Comparison of ENCODE assay signal across 14 cellular contexts in the genomic region with DNA sequence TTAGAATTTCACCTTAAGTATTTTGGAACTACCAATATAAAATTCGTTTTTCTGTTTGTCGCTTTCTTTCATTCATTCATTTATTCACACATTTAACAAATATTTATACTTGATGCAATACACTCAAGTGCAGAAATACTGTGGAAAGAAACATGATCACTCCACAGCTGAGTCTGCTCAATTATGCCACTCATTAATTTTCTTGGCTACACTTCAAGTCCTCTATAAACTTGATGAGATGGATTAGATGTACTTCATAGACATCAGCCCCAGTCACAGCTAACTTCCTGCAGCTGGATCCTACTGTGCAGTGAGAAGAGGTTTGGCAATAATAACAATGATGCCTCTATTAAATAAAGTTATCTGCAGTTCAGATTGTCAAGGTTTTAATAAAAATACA.
A peak's percentile ranks its signal among the peaks of the same experiment; 100 is the strongest.
DNase-seq lines count a peak whose midpoint lies in the region; ATAC-seq and TF ChIP-seq lines count a peak whose summit lies in the region.
"Had no signal": no experiment of that assay in that cellular context is flagged by ENCODE, and none has a peak within 500 bp of the region (broad histone marks: within the 10 kb centered on the region; RNA-seq: fewer than 3 reads in every experiment).

No MANE protein-coding gene starts in this region.

- no peak overlapping the region for H3K4me3 ChIP-seq in IMR-90 (ENCODE audit: insufficient read depth, low read depth, low read length)
- no peak overlapping the region for H3K4me3 ChIP-seq in foreskin fibroblast (ENCODE audit: low read depth in 1 of 2, low read length in 2 of 2)
- H3K4me3 ChIP-seq in mesendoderm (ENCODE audit: low read length), result no peak overlapping the region
- H3K4me3 ChIP-seq: esophagus squamous epithelium had no signal

- H3K14ac ChIP-seq in IMR-90 (replicated peaks; ENCODE audit: low read depth, low read length), result no peak overlapping the region

- H3K27ac ChIP-seq in IMR-90 (ENCODE audit: insufficient read depth, low read length) (no peak overlapping the region), mesendoderm (ENCODE audit: low read depth, low read length) (no peak overlapping the region)
- H3K27ac ChIP-seq: esophagus squamous epithelium had no signal

- H3K36me3 ChIP-seq in IMR-90 (ENCODE audit: control insufficient read depth, insufficient read depth, low read length) (peaks cover 3% of the 10 kb centered on the region), mesendoderm (ENCODE audit: control insufficient read depth, insufficient read depth, low read length) (no peaks in the 10 kb centered on the region)

- H3K4ac ChIP-seq in IMR-90 (ENCODE audit: low read depth, low read length) (no peak overlapping the region), mesendoderm (ENCODE audit: low read depth, low read length) (no peak overlapping the region)

- dilution Hi-C loops in IMR-90 (cut with HindIII; ENCODE audit: low sequenced_read_pairs, unreplicated experiment), result no loop called here

- DNase-seq in Ammon's horn (ENCODE audit: low spot score), result peak; percentile 9
- peak; percentile 43 for DNase-seq in IMR-90
- DNase-seq in NCI-H446 treated with DMSO at 0.1 percent for 48 hours (lab: John Stamatoyannopoulos, UW), result peak; percentile 66
- DNase-seq in foreskin fibroblast, result peak; percentile 71 to 80
- no peak for DNase-seq in stimulated activated naive CD4-positive, alpha-beta T cell treated with Interleukin-2 at 50 U/mL for 16 hours (lab: John Stamatoyannopoulos, UW)
- no peak for DNase-seq in mesendoderm
- DNase-seq: activated naive CD4-positive, alpha-beta T cell treated with anti-CD3 and anti-CD28 coated beads, Interleukin-2, amount 10 ng/mL, durations not matched to agents 7 days and 5 days; esophagus squamous epithelium; H9; NCI-H1930; stimulated activated CD4-positive, alpha-beta T cell treated with anti-CD3 and anti-CD28 coated beads, Interleukin-4, amount 100 ng/mL, for 1 hour had no signal

- H3K27me3 ChIP-seq in IMR-90 (ENCODE audit: control insufficient read depth, insufficient read depth, low read length) (no peaks in the 10 kb centered on the region), mesendoderm (ENCODE audit: insufficient read depth, low read length, poor library complexity) (no peaks in the 10 kb centered on the region)
- H3K27me3 ChIP-seq: esophagus squamous epithelium had no signal

- H4K8ac ChIP-seq in IMR-90 (ENCODE audit: low read depth in 2 of 2, low read length in 2 of 2) (peak overlapping the region in 1 of 2 experiments; percentile 6; a peak in 1 of 4 replicates), mesendoderm (ENCODE audit: low read depth, low read length) (no peak overlapping the region)

- H3K4me2 ChIP-seq in IMR-90 (ENCODE audit: low read depth, low read length) (0 out of 2 replicates have a peak overlapping the region, but pooled peaks have one; percentile 17), mesendoderm (ENCODE audit: low read length) (no peak overlapping the region)

- H3K79me1 ChIP-seq in IMR-90 (ENCODE audit: low read depth in 1 of 2, low read length in 2 of 2) (peaks cover 3 to 15% of the 10 kb centered on the region in 2 experiments; a peak in 3 of 4 replicates), mesendoderm (ENCODE audit: low read length) (no peaks in the 10 kb centered on the region)

- in situ Hi-C loops in IMR-90 (cut with MboI; ENCODE audit: low sequenced_read_pairs), result loop anchor here (25.0 kb wide), 1 partner anchor 801 kb away; the partner anchor contains the start of gene CTSO

- TF ChIP-seq POLR2A in IMR-90 (IDR thresholded peaks at IDR 0.05; ENCODE audit: low read depth, low read length), result no peak

- no peaks in the 10 kb centered on the region for H4K20me1 ChIP-seq in IMR-90 (ENCODE audit: insufficient read depth, low read length)

- peaks cover 4% of the 10 kb centered on the region for H3K4me1 ChIP-seq in IMR-90 (ENCODE audit: control insufficient read depth, insufficient read depth, low read length)
- H3K4me1 ChIP-seq in mesendoderm (ENCODE audit: control insufficient read depth, low read depth, low read length), result no peaks in the 10 kb centered on the region
- H3K4me1 ChIP-seq: esophagus squamous epithelium had no signal

- H3K18ac ChIP-seq in IMR-90 (ENCODE audit: low read depth, low read length) (peak overlapping the region; percentile 2; the same call in 1 of the 2 replicates), mesendoderm (ENCODE audit: low read length) (no peak overlapping the region)

- no TSS peak for BruUV-seq in IMR-90 (replicated peaks; lab: Mats Ljungman, UMichigan)

- H2BK5ac ChIP-seq in IMR-90 (ENCODE audit: low read depth, low read length, poor library complexity, severe bottlenecking) (peak overlapping the region; percentile 86), mesendoderm (ENCODE audit: low read length) (no peak overlapping the region)

- H2AK5ac ChIP-seq in IMR-90 (ENCODE audit: low read depth, low read length), result no peak overlapping the region
- no peak overlapping the region for H2AK5ac ChIP-seq in mesendoderm (ENCODE audit: low read length)

- no peak overlapping the region for H2AFZ ChIP-seq in IMR-90 (replicated peaks; ENCODE audit: low read length, poor library complexity)

- no peaks in the 10 kb centered on the region for H3K79me2 ChIP-seq in mesendoderm (ENCODE audit: control insufficient read depth, insufficient read depth, low read length)

- 0 out of 3 replicates have a peak overlapping the region, but pooled peaks have one; percentile 42 for H2BK15ac ChIP-seq in IMR-90 (ENCODE audit: low read depth, low read length)
- H2BK15ac ChIP-seq in mesendoderm (replicated peaks; ENCODE audit: low read depth), result no peak overlapping the region

- H3K9me1 ChIP-seq in IMR-90 (ENCODE audit: insufficient read depth, low read length), result peaks cover 5% of the 10 kb centered on the region

- intact Hi-C loops in IMR-90 (cut with micrococcal nuclease), result no loop called here

- no peak for TF ChIP-seq RAD21 in IMR-90 (IDR thresholded peaks at IDR 0.05; ENCODE audit: low read length)

- H3K56ac ChIP-seq in IMR-90 (ENCODE audit: extremely low read depth, insufficient read depth, low read length) (no peak overlapping the region), mesendoderm (ENCODE audit: low read length) (no peak overlapping the region)

- peak overlapping the region; percentile 17; the same call in 1 of the 2 replicates for H3K23ac ChIP-seq in IMR-90 (ENCODE audit: low read depth, low read length)
- no peak overlapping the region for H3K23ac ChIP-seq in mesendoderm (ENCODE audit: low read length)

- H2BK120ac ChIP-seq in IMR-90 (ENCODE audit: low read depth, low read length) (peak overlapping the region; percentile 28), mesendoderm (ENCODE audit: low read depth, low read length) (no peak overlapping the region)

- no CpG with 5 or more reads among the region's 2 CpGs for WGBS in IMR-90 (ENCODE audit: extremely low coverage in 2 of 2, insufficient read length in 1 of 2), 2 experiments
- WGBS in mesendoderm (ENCODE audit: extremely low coverage, insufficient coverage, low lambda C conversion rate), result 100% methylated on average over 2 of the region's 2 CpGs

- POLR2A ChIA-PET in IMR-90 (lab: Charles Lee; ENCODE audit: unreplicated experiment), result no interaction called here

- no peak overlapping the region; the same call in 1 of the 2 replicates for H4K5ac ChIP-seq in IMR-90 (ENCODE audit: low read depth, low read length)
- H4K5ac ChIP-seq in mesendoderm (ENCODE audit: low read length), result no peak overlapping the region

- H4K91ac ChIP-seq in IMR-90 (ENCODE audit: insufficient read depth, low read depth, low read length), result no peak overlapping the region; the same call in 1 of the 2 replicates

- H3K9ac ChIP-seq in IMR-90 (ENCODE audit: low read depth, low read length), result no peak overlapping the region
- H3K9ac ChIP-seq in mesendoderm (ENCODE audit: low read length), result no peak overlapping the region

- peak overlapping the region; percentile 57; the same call in 1 of the 2 replicates for H2BK20ac ChIP-seq in IMR-90 (ENCODE audit: low read depth, low read length)

- TF ChIP-seq CTCF in IMR-90 (conservative IDR thresholded peaks at IDR 0.05; ENCODE audit: low read depth, low read length) (no peak), foreskin fibroblast (IDR thresholded peaks at IDR 0.05; ENCODE audit: low read depth, low read length) (no peak)

- no peak overlapping the region for H2AK9ac ChIP-seq in IMR-90 (replicated peaks; ENCODE audit: low read depth, low read length, poor library complexity)

- ATAC-seq in IMR-90 (ENCODE audit: low read depth), result no peak; the same call in 1 of the 2 replicates
- no peak for ATAC-seq in HG03108 (IDR thresholded peaks at IDR 0.05; ENCODE audit: unreplicated experiment)
- ATAC-seq in GM18861 (IDR thresholded peaks at IDR 0.05; ENCODE audit: unreplicated experiment), result no peak
- ATAC-seq: stimulated activated memory B cell treated with anti-CD40 and anti-IgM and Interleukin-4, amounts not matched to agents 10 μg/mL and 1 μg/mL and 100 μg/mL, for 72 hours had no signal

- no peaks in the 10 kb centered on the region for H3K9me3 ChIP-seq in IMR-90 (ENCODE audit: control insufficient read depth, insufficient read depth, low read length)
- H3K9me3 ChIP-seq: esophagus squamous epithelium had no signal

- CTCF ChIA-PET in IMR-90 (lab: Yijun Ruan, JAX), result no interaction called here

TF ChIP-seq in IMR-90, 13 proteins besides CTCF, POLR2A, EP300 and RAD21 (continues in another document):
- TF ChIP-seq CHD1 (IDR thresholded peaks at IDR 0.05; ENCODE audit: low read depth, low read length) (no peak), SMC3 (IDR thresholded peaks at IDR 0.05; ENCODE audit: low read depth, low read length) (no peak), RFX5 (IDR thresholded peaks at IDR 0.05; ENCODE audit: low read depth, low read length) (no peak), MAFK (IDR thresholded peaks at IDR 0.05; ENCODE audit: low read depth, low read length) (no peak), FOS (IDR thresholded peaks at IDR 0.05; ENCODE audit: low read depth, low read length) (no peak), BHLHE40 (IDR thresholded peaks at IDR 0.05; ENCODE audit: low read depth, low read length) (no peak)
- TF ChIP-seq, protein P1, sequence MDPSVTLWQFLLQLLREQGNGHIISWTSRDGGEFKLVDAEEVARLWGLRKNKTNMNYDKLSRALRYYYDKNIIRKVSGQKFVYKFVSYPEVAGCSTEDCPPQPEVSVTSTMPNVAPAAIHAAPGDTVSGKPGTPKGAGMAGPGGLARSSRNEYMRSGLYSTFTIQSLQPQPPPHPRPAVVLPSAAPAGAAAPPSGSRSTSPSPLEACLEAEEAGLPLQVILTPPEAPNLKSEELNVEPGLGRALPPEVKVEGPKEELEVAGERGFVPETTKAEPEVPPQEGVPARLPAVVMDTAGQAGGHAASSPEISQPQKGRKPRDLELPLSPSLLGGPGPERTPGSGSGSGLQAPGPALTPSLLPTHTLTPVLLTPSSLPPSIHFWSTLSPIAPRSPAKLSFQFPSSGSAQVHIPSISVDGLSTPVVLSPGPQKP (IDR thresholded peaks at IDR 0.05; ENCODE audit: borderline replicate concordance, low read depth, low read length), result no peak

Comparison
In these comparisons a context has a peak if more than half of its experiments do, and no peak if none do; other contexts are left out.
1. DNase-seq: peak in Ammon's horn (single experiment), IMR-90 (single experiment), NCI-H446 treated with DMSO at 0.1 percent for 48 hours (single experiment) and foreskin fibroblast (2 of 2); none in stimulated activated naive CD4-positive, alpha-beta T cell treated with Interleukin-2 at 50 U/mL for 16 hours (single experiment) and mesendoderm (single experiment).